8 cellular contexts compared by ENCODE assay signal in the genomic region with DNA sequence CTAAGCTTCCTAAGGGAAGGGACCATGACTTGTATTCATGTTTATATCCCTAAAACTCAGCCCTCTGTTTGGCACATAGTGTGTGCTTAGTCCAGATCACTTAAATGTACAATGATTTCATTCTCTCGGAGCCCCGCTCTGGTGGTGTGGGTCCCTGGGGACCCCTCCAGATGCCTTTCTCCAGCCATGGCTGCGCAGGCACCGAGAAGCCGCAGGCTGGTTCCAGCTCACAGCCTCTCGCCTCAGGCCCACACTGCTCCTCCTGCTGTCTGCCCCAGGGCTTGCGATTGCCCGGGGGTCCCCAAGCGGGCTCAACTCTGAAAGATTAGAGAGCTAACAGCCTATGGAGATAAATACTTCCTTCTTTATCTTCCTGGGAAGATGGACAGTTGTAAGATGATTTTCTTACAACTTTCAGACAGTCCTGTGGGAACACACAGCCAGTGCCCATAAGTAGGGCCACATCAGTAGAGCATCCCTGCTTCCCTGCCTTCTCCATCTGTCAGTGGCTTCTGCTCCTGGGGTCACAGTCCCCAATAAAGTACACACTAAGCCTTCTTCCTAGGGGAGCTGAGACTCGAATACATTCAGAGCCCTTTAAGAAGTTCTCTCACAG.
A peak's percentile ranks its signal among the peaks of the same experiment; 100 is the strongest.
DNase-seq lines count a peak whose midpoint lies in the region; ATAC-seq, FAIRE-seq and TF ChIP-seq lines count a peak whose summit lies in the region.

No MANE protein-coding gene starts in this region.

- ATAC-seq in HG02798 (IDR thresholded peaks at IDR 0.05; ENCODE audit: poor library complexity, unreplicated experiment) (peak; percentile 28), left ventricle myocardium superior (peak; percentile 10)
- ATAC-seq in stimulated activated naive B cell treated with anti-CD40 and anti-IgM and Interleukin-4, amounts not matched to agents 10 μg/mL and 1 μg/mL and 100 μg/mL, for 72 hours (replicated peaks), result peak; percentile 55 to 61

- no peaks in the 10 kb centered on the region for H3K9me3 Mint-ChIP-seq in stimulated activated naive B cell treated with anti-CD40 and anti-IgM and Interleukin-4, amounts not matched to agents 10 μg/mL and 1 μg/mL and 100 μg/mL, for 72 hours

- no peak overlapping the region for H3K4me3 ChIP-seq in MG63

- H3K27me3 Mint-ChIP-seq in stimulated activated naive B cell treated with anti-CD40 and anti-IgM and Interleukin-4, amounts not matched to agents 10 μg/mL and 1 μg/mL and 100 μg/mL, for 72 hours, result no peaks in the 10 kb centered on the region

- DNase-seq in GM18507 (ENCODE audit: extremely low spot score, insufficient read length, low read depth) (peak; percentile 72), left ventricle myocardium superior (no peak), MG63 (no peak), H54 (ENCODE audit: insufficient read length, low spot score) (no peak), SHP77 (lab: John Stamatoyannopoulos, UW) (no peak)
- peak; percentile 5 to 19 for DNase-seq in activated CD4-positive, alpha-beta T cell treated with anti-CD3 and anti-CD28 coated beads, Interleukin-2, amount 50 U/mL, for 48 hours
- peak; percentile 77 for DNase-seq in stimulated activated naive B cell treated with anti-CD40 and anti-IgM and Interleukin-4, amounts not matched to agents 10 μg/mL and 1 μg/mL and 100 μg/mL, for 72 hours

- no peaks in the 10 kb centered on the region for H3K9me3 ChIP-seq in MG63

- H3K36me3 Mint-ChIP-seq in stimulated activated naive B cell treated with anti-CD40 and anti-IgM and Interleukin-4, amounts not matched to agents 10 μg/mL and 1 μg/mL and 100 μg/mL, for 72 hours, result peaks cover 2 to 9% of the 10 kb centered on the region in 2 donors

- no peaks in the 10 kb centered on the region for H3K27me3 ChIP-seq in MG63

- peak overlapping the region; percentile 76 to 78 for H3K4me3 Mint-ChIP-seq in stimulated activated naive B cell treated with anti-CD40 and anti-IgM and Interleukin-4, amounts not matched to agents 10 μg/mL and 1 μg/mL and 100 μg/mL, for 72 hours

- TF ChIP-seq POLR2A in H54 (IDR thresholded peaks at IDR 0.05; ENCODE audit: low read depth, low read length), result no peak

- peaks cover 43 to 79% of the 10 kb centered on the region in 2 donors for H3K4me1 Mint-ChIP-seq in stimulated activated naive B cell treated with anti-CD40 and anti-IgM and Interleukin-4, amounts not matched to agents 10 μg/mL and 1 μg/mL and 100 μg/mL, for 72 hours

- FAIRE-seq in GM18507 (lab: Jason Lieb, UNC), result no peak
- no peak for FAIRE-seq in H54 (lab: Jason Lieb, UNC)

- peak overlapping the region; percentile 99 for H3K27ac Mint-ChIP-seq in stimulated activated naive B cell treated with anti-CD40 and anti-IgM and Interleukin-4, amounts not matched to agents 10 μg/mL and 1 μg/mL and 100 μg/mL, for 72 hours

- no peaks in the 10 kb centered on the region for H3K36me3 ChIP-seq in MG63

- intact Hi-C loops in left ventricle myocardium superior (cut with micrococcal nuclease), result no loop called here

Comparison
In these comparisons a context has a peak if more than half of its experiments do, and no peak if none do; other contexts are left out.
1. DNase-seq: peak in GM18507 (single experiment), activated CD4-positive, alpha-beta T cell treated with anti-CD3 and anti-CD28 coated beads, Interleukin-2, amount 50 U/mL, for 48 hours (2 of 2) and stimulated activated naive B cell treated with anti-CD40 and anti-IgM and Interleukin-4, amounts not matched to agents 10 μg/mL and 1 μg/mL and 100 μg/mL, for 72 hours (single experiment); none in left ventricle myocardium superior (single experiment), MG63 (single experiment), H54 (single experiment) and SHP77 (0 of 2).
2. Peak in every context shown above with its lines, with median percentiles within 50 percentile points of each other: ATAC-seq.